Comparison of ENCODE assay signal across 23 cellular contexts in genomic region chr10:130802301-130802700, GRCh38.
"Had no signal": no experiment of that assay in that cellular context is flagged by ENCODE, and none has a peak within 500 bp of the region (broad histone marks: within the 10 kb centered on the region; RNA-seq: fewer than 3 reads in every experiment).

No MANE protein-coding gene starts in this region.

- H3K9me3 ChIP-seq: adrenal gland, prostate gland, right atrium auricular region, uterus had no signal

- H3K27ac ChIP-seq: adrenal gland, breast epithelium, coronary artery, prostate gland, right atrium auricular region, tibial nerve, uterus had no signal

- ATAC-seq: left lobe of liver; stimulated activated naive CD8-positive, alpha-beta T cell treated with anti-CD3 and anti-CD28 coated beads, Interleukin-15, Interleukin-2, amounts not matched to agents 100 U/mL and 50 U/mL, for 24 hours had no signal

- FAIRE-seq: astrocyte, keratinocyte had no signal

- H3K36me3 ChIP-seq: adrenal gland, breast epithelium, prostate gland, right atrium auricular region, tibial nerve, uterus had no signal

- DNase-seq: activated CD4-positive, alpha-beta T cell treated with anti-CD3 and anti-CD28 coated beads, Interleukin-2, amount 50 U/mL, for 1 hour; activated CD4-positive, CD25-positive, alpha-beta regulatory T cell treated with anti-CD3 and anti-CD28 coated beads, Interleukin-2, amount 50 U/mL, for 72 hours; activated CD8-positive, alpha-beta memory T cell treated with anti-CD3 and anti-CD28 coated beads for 24 hours; activated CD8-positive, alpha-beta memory T cell treated with anti-CD3 and anti-CD28 coated beads, Interleukin-2, amount 50 U/mL, for 48 hours; activated gamma-delta T cell; activated T-cell treated with anti-CD3 and anti-CD28 coated beads, Interleukin-2, amount 50 U/mL, for 48 hours; adrenal gland; foreskin melanocyte; glutamatergic neuron; hippocampal formation; midbrain; stimulated activated naive CD8-positive, alpha-beta T cell treated with anti-CD3 and anti-CD28 coated beads, Interleukin-15, Interleukin-2, amounts not matched to agents 100 U/mL and 50 U/mL, for 24 hours; substantia nigra; T1000; uterus had no signal

- H3K4me3 ChIP-seq: adrenal gland, breast epithelium, coronary artery, prostate gland, right atrium auricular region, tibial nerve, uterus had no signal

- H3K4me1 ChIP-seq: adrenal gland, breast epithelium, prostate gland, right atrium auricular region, tibial nerve, uterus had no signal
